In genomic region chr19:57240311-57241090, GRCh38 we compare ENCODE assay signal across 1 cellular context.
A peak's percentile ranks its signal among the peaks of the same experiment; 100 is the strongest.
TF ChIP-seq lines count a peak whose summit lies in the region.

ZNF805 (plus strand) TSS chr19:57240632; CDS start chr19:57240892, 260 bp downstream.

TF ChIP-seq in K562, 482 proteins besides CTCF, POLR2A, EP300 and RAD21 (continued from another document and continues in another):
- TF ChIP-seq, protein P1, sequence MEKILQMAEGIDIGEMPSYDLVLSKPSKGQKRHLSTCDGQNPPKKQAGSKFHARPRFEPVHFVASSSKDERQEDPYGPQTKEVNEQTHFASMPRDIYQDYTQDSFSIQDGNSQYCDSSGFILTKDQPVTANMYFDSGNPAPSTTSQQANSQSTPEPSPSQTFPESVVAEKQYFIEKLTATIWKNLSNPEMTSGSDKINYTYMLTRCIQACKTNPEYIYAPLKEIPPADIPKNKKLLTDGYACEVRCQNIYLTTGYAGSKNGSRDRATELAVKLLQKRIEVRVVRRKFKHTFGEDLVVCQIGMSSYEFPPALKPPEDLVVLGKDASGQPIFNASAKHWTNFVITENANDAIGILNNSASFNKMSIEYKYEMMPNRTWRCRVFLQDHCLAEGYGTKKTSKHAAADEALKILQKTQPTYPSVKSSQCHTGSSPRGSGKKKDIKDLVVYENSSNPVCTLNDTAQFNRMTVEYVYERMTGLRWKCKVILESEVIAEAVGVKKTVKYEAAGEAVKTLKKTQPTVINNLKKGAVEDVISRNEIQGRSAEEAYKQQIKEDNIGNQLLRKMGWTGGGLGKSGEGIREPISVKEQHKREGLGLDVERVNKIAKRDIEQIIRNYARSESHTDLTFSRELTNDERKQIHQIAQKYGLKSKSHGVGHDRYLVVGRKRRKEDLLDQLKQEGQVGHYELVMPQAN (IDR thresholded peaks at IDR 0.05; ENCODE audit: borderline replicate concordance), result peak; percentile 70; the same call in 1 of the 2 replicates
- TF ChIP-seq ZNF133 (CRISPR knock-in tag; IDR thresholded peaks at IDR 0.05) (no peak), NR2C2 (CRISPR knock-in tag; IDR thresholded peaks at IDR 0.05) (no peak), NR2C2 (tag; IDR thresholded peaks at IDR 0.05) (peak; percentile 82), TAF15 (IDR thresholded peaks at IDR 0.05; ENCODE audit: low read depth, low read length) (no peak), CCNT2 (IDR thresholded peaks at IDR 0.05; ENCODE audit: borderline replicate concordance, extremely low read depth, insufficient read length, low read depth, low read length) (peak; percentile 42), SRF (CRISPR knock-in tag; IDR thresholded peaks at IDR 0.05) (peak in 1 of 2 experiments; percentile 61; a peak in 2 of 4 replicates), ARHGAP35 (IDR thresholded peaks at IDR 0.05; ENCODE audit: partially characterized antibody) (no peak), GATAD2A (IDR thresholded peaks at IDR 0.05) (no peak), TAL1 (IDR thresholded peaks at IDR 0.05) (no peak), TAF7 (tag; IDR thresholded peaks at IDR 0.05) (no peak), SNIP1 (IDR thresholded peaks at IDR 0.05; ENCODE audit: low read depth) (no peak), ZNF830 (CRISPR knock-in tag; IDR thresholded peaks at IDR 0.05) (no peak), PHF20 (IDR thresholded peaks at IDR 0.05; ENCODE audit: partially characterized antibody) (peak; percentile 94), HNRNPK (IDR thresholded peaks at IDR 0.05; ENCODE audit: low read depth, low read length, poor library complexity, severe bottlenecking) (no peak), POLR3A (IDR thresholded peaks at IDR 0.05; ENCODE audit: borderline replicate concordance, extremely low read depth, insufficient read depth, insufficient read length) (no peak), TRIM28 (IDR thresholded peaks at IDR 0.05) (0 out of 2 replicates have a peak, but pooled peaks have one; percentile 19), TARDBP (IDR thresholded peaks at IDR 0.05) (no peak), ZNF707 (CRISPR knock-in tag; conservative IDR thresholded peaks at IDR 0.05) (no peak), ZNF75A (CRISPR knock-in tag; IDR thresholded peaks at IDR 0.05) (no peak), CBFB (CRISPR knock-in tag; IDR thresholded peaks at IDR 0.05) (no peak), YY1 (IDR thresholded peaks at IDR 0.05; ENCODE audit: borderline replicate concordance in 1 of 3, control insufficient read depth in 1 of 3, extremely low read depth in 1 of 3, insufficient read depth in 3 of 3, insufficient read length in 1 of 3, insufficient replicate concordance in 2 of 3, low read depth in 1 of 3, low read length in 2 of 3) (peak in 2 of 3 experiments; percentile 72 to 88), DACH1 (IDR thresholded peaks at IDR 0.05; ENCODE audit: partially characterized antibody) (no peak), TCF7L2 (IDR thresholded peaks at IDR 0.05; ENCODE audit: low read depth, low read length) (no peak), KLF13 (tag; IDR thresholded peaks at IDR 0.05; ENCODE audit: borderline replicate concordance, low read depth) (peak; percentile 91), ZNF12 (CRISPR knock-in tag; IDR thresholded peaks at IDR 0.05) (no peak), CTCFL (IDR thresholded peaks at IDR 0.05; ENCODE audit: borderline replicate concordance, insufficient read depth, low read depth, low read length, poor library complexity, severe bottlenecking) (no peak), ZFP91 (CRISPR knock-in tag; IDR thresholded peaks at IDR 0.05) (no peak), FOXO4 (CRISPR knock-in tag; IDR thresholded peaks at IDR 0.05) (no peak), ZNF174 (CRISPR knock-in tag; IDR thresholded peaks at IDR 0.05) (no peak), ZNF24 (IDR thresholded peaks at IDR 0.05) (no peak)
- TF ChIP-seq, protein P2, sequence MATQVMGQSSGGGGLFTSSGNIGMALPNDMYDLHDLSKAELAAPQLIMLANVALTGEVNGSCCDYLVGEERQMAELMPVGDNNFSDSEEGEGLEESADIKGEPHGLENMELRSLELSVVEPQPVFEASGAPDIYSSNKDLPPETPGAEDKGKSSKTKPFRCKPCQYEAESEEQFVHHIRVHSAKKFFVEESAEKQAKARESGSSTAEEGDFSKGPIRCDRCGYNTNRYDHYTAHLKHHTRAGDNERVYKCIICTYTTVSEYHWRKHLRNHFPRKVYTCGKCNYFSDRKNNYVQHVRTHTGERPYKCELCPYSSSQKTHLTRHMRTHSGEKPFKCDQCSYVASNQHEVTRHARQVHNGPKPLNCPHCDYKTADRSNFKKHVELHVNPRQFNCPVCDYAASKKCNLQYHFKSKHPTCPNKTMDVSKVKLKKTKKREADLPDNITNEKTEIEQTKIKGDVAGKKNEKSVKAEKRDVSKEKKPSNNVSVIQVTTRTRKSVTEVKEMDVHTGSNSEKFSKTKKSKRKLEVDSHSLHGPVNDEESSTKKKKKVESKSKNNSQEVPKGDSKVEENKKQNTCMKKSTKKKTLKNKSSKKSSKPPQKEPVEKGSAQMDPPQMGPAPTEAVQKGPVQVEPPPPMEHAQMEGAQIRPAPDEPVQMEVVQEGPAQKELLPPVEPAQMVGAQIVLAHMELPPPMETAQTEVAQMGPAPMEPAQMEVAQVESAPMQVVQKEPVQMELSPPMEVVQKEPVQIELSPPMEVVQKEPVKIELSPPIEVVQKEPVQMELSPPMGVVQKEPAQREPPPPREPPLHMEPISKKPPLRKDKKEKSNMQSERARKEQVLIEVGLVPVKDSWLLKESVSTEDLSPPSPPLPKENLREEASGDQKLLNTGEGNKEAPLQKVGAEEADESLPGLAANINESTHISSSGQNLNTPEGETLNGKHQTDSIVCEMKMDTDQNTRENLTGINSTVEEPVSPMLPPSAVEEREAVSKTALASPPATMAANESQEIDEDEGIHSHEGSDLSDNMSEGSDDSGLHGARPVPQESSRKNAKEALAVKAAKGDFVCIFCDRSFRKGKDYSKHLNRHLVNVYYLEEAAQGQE (CRISPR knock-in tag; IDR thresholded peaks at IDR 0.05; ENCODE audit: low read depth), result no peak
- TF ChIP-seq, protein P3, sequence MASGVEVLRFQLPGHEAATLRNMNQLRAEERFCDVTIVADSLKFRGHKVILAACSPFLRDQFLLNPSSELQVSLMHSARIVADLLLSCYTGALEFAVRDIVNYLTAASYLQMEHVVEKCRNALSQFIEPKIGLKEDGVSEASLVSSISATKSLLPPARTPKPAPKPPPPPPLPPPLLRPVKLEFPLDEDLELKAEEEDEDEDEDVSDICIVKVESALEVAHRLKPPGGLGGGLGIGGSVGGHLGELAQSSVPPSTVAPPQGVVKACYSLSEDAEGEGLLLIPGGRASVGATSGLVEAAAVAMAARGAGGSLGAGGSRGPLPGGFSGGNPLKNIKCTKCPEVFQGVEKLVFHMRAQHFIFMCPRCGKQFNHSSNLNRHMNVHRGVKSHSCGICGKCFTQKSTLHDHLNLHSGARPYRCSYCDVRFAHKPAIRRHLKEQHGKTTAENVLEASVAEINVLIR (CRISPR knock-in tag; IDR thresholded peaks at IDR 0.05), result peak; percentile 96
- TF ChIP-seq, protein P4, sequence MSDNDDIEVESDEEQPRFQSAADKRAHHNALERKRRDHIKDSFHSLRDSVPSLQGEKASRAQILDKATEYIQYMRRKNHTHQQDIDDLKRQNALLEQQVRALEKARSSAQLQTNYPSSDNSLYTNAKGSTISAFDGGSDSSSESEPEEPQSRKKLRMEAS (CRISPR knock-in tag; IDR thresholded peaks at IDR 0.05), result peak; percentile 58
- TF ChIP-seq, protein P5, sequence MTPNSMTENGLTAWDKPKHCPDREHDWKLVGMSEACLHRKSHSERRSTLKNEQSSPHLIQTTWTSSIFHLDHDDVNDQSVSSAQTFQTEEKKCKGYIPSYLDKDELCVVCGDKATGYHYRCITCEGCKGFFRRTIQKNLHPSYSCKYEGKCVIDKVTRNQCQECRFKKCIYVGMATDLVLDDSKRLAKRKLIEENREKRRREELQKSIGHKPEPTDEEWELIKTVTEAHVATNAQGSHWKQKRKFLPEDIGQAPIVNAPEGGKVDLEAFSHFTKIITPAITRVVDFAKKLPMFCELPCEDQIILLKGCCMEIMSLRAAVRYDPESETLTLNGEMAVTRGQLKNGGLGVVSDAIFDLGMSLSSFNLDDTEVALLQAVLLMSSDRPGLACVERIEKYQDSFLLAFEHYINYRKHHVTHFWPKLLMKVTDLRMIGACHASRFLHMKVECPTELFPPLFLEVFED (CRISPR knock-in tag; conservative IDR thresholded peaks at IDR 0.05), result no peak
- TF ChIP-seq, protein P6, sequence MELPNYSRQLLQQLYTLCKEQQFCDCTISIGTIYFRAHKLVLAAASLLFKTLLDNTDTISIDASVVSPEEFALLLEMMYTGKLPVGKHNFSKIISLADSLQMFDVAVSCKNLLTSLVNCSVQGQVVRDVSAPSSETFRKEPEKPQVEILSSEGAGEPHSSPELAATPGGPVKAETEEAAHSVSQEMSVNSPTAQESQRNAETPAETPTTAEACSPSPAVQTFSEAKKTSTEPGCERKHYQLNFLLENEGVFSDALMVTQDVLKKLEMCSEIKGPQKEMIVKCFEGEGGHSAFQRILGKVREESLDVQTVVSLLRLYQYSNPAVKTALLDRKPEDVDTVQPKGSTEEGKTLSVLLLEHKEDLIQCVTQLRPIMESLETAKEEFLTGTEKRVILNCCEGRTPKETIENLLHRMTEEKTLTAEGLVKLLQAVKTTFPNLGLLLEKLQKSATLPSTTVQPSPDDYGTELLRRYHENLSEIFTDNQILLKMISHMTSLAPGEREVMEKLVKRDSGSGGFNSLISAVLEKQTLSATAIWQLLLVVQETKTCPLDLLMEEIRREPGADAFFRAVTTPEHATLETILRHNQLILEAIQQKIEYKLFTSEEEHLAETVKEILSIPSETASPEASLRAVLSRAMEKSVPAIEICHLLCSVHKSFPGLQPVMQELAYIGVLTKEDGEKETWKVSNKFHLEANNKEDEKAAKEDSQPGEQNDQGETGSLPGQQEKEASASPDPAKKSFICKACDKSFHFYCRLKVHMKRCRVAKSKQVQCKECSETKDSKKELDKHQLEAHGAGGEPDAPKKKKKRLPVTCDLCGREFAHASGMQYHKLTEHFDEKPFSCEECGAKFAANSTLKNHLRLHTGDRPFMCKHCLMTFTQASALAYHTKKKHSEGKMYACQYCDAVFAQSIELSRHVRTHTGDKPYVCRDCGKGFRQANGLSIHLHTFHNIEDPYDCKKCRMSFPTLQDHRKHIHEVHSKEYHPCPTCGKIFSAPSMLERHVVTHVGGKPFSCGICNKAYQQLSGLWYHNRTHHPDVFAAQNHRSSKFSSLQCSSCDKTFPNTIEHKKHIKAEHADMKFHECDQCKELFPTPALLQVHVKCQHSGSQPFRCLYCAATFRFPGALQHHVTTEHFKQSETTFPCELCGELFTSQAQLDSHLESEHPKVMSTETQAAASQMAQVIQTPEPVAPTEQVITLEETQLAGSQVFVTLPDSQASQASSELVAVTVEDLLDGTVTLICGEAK (IDR thresholded peaks at IDR 0.05), result peak; percentile 96
- TF ChIP-seq, protein P6 (CRISPR knock-in tag; IDR thresholded peaks at IDR 0.05), result no peak
